ENCODE assay signal across 5 cellular contexts in genomic region chr18:49588171-49588570, GRCh38.
"Had no signal": no experiment of that assay in that cellular context is flagged by ENCODE, and none has a peak within 500 bp of the region (broad histone marks: within the 10 kb centered on the region; RNA-seq: fewer than 3 reads in every experiment).

No MANE protein-coding gene starts in this region.

- DNase-seq: IMR-90 had no signal

- FAIRE-seq: HepG2, HTR-8/SVneo, K562 had no signal

- H3K27ac ChIP-seq: HL-60 had no signal

- H3K4me3 ChIP-seq: K562 had no signal
